9 cellular contexts compared by ENCODE assay signal in the genomic region with DNA sequence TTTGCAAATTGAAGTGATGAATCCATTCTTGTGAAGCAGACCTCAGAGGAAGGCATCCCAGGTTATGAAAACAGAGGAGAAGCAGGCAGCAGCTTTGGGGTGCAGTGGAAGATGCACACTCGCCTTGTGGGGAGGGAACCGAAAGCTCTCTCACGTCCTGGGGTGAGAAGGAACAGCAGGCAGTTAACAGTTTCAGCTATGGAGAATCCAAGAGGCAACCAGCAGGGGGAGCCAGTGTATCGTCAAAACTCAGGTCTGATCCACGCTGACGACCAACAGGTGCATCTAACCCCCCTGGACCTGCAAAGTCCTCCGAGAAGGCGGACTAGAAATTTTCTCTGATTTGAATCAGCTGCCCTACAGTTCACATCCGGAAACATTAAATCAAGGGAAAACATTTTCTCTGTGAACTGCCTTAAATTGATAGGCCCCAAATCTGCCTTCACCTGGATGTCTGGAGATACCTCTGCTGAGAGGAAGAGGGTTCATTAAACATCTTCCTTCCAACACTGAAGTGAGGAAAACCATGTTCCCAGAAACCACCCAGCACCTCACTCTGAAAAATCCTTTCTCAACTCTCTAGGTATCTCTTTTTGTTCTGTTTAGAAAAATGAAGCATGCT.
DNase-seq lines count a peak whose midpoint lies in the region; ATAC-seq, FAIRE-seq and TF ChIP-seq lines count a peak whose summit lies in the region.
"Had no signal": no experiment of that assay in that cellular context is flagged by ENCODE, and none has a peak within 500 bp of the region (broad histone marks: within the 10 kb centered on the region; RNA-seq: fewer than 3 reads in every experiment).

No MANE protein-coding gene starts in this region.

- ATAC-seq in GM21526 (IDR thresholded peaks at IDR 0.05; ENCODE audit: low FRiP score, unreplicated experiment) (peak; percentile 93), Panc1 (peak; percentile 85), pancreas (peak; percentile 60 to 95 (median 88))

- H3K4me3 ChIP-seq in Panc1 (ENCODE audit: low read depth in 2 of 2, low read length in 2 of 2) (no peak overlapping the region), pancreas (no peak overlapping the region), vagina (no peak overlapping the region)

- no TSS peak for BruUV-seq in Panc1 (replicated peaks; lab: Mats Ljungman, UMichigan)

- TF ChIP-seq POLR2A in vagina (IDR thresholded peaks at IDR 0.05): no peak

- H3K27ac Mint-ChIP-seq in activated T-helper 2 cell treated with anti-CD3 and anti-CD28 coated beads, Interferon-gamma antibody, Interleukin-2, Interleukin-4, amounts not matched to agents 10 μg/mL and 5 μg/mL and 100 μg/mL, durations not matched to agents 14 hours and 24 hours and 36 hours: no peak overlapping the region

- intact Hi-C loops in Panc1 (cut with micrococcal nuclease; ENCODE audit: unreplicated experiment): loop anchor here (2.0 kb wide), 1 partner anchor 114 kb away; no protein-coding TSS in a partner anchor
- intact Hi-C loops in activated T-helper 2 cell treated with anti-CD3 and anti-CD28 coated beads, Interferon-gamma antibody, Interleukin-2, Interleukin-4, amounts not matched to agents 10 μg/mL and 5 μg/mL and 100 μg/mL, durations not matched to agents 14 hours and 24 hours and 36 hours (cut with micrococcal nuclease): loop anchor here (1.0 kb wide), 2 partner anchors 50 to 115 kb away; no protein-coding TSS in a partner anchor
- intact Hi-C loops in pancreas (cut with DNase I): loop anchor here in 2 of 3 donors (5.0 to 10.0 kb wide), 2 partner anchors 116 to 119 kb away; no protein-coding TSS in a partner anchor
- intact Hi-C loops in vagina (cut with DNase I): no loop called here

- CTCF ChIA-PET in Panc1 (lab: Charles Lee): interaction anchor here (0.6 kb wide), 1 partner anchor 120 kb away, joined by 8 read pairs; no protein-coding TSS in a partner anchor

- H3K4me1 Mint-ChIP-seq in activated T-helper 2 cell treated with anti-CD3 and anti-CD28 coated beads, Interferon-gamma antibody, Interleukin-2, Interleukin-4, amounts not matched to agents 10 μg/mL and 5 μg/mL and 100 μg/mL, durations not matched to agents 14 hours and 24 hours and 36 hours (ENCODE audit: low read depth): peaks cover 7% of the 10 kb centered on the region

- H3K36me3 ChIP-seq in Panc1 (ENCODE audit: control insufficient read depth, insufficient read depth, low read length) (no peaks in the 10 kb centered on the region), pancreas (no peaks in the 10 kb centered on the region), vagina (no peaks in the 10 kb centered on the region)

- TF ChIP-seq CTCF in Panc1 (IDR thresholded peaks at IDR 0.05) (peak; percentile 79), pancreas (IDR thresholded peaks at IDR 0.05) (peak; percentile 35 to 69 (median 48)), vagina (IDR thresholded peaks at IDR 0.05) (peak; percentile 26 to 52 (median 44))

- POLR2A ChIA-PET in Panc1 (lab: Charles Lee): no interaction called here

- H3K4me1 ChIP-seq in Panc1 (ENCODE audit: control insufficient read depth, insufficient read depth, low read length): no peaks in the 10 kb centered on the region
- H3K4me1 ChIP-seq in pancreas: no peaks in the 10 kb centered on the region
- no peaks in the 10 kb centered on the region for H3K4me1 ChIP-seq in vagina

- peak; percentile 33 for FAIRE-seq in HTR-8/SVneo (lab: Jason Lieb, UNC)
- FAIRE-seq in frontal cortex (lab: Jason Lieb, UNC): no peak
- FAIRE-seq in pancreas (lab: Jason Lieb, UNC): no peak

- H3K27ac ChIP-seq in Panc1 (ENCODE audit: low read length): no peak overlapping the region
- no peak overlapping the region for H3K27ac ChIP-seq in pancreas
- H3K27ac ChIP-seq in vagina: no peak overlapping the region

- H3K9me3 Mint-ChIP-seq in activated T-helper 2 cell treated with anti-CD3 and anti-CD28 coated beads, Interferon-gamma antibody, Interleukin-2, Interleukin-4, amounts not matched to agents 10 μg/mL and 5 μg/mL and 100 μg/mL, durations not matched to agents 14 hours and 24 hours and 36 hours: no peaks in the 10 kb centered on the region
- H3K9me3 Mint-ChIP-seq: central memory CD8-positive, alpha-beta T cell had no signal

- no peaks in the 10 kb centered on the region for H3K36me3 Mint-ChIP-seq in activated T-helper 2 cell treated with anti-CD3 and anti-CD28 coated beads, Interferon-gamma antibody, Interleukin-2, Interleukin-4, amounts not matched to agents 10 μg/mL and 5 μg/mL and 100 μg/mL, durations not matched to agents 14 hours and 24 hours and 36 hours (ENCODE audit: low read depth)

- H3K27me3 ChIP-seq in Panc1 (ENCODE audit: control insufficient read depth, insufficient read depth, low read length): no peaks in the 10 kb centered on the region; the same call in 1 of the 2 replicates
- H3K27me3 ChIP-seq in pancreas: peaks cover 0 to 6% (median 0%) of the 10 kb centered on the region in 4 donors
- H3K27me3 ChIP-seq in vagina: no peaks in the 10 kb centered on the region

- in situ Hi-C loops in Panc1 (cut with HindIII; ENCODE audit: low pct_unique_long_range_greater_than_20kb, low sequenced_read_pairs): no loop called here

- peak; percentile 71 for DNase-seq in Daoy (ENCODE audit: low read depth)
- DNase-seq in HTR-8/SVneo (ENCODE audit: insufficient read length, low spot score): peak; percentile 68
- DNase-seq in Panc1 (ENCODE audit: low read depth, low spot score): peak; percentile 20
- DNase-seq in activated T-helper 2 cell treated with anti-CD3 and anti-CD28 coated beads, Interferon-gamma antibody, Interleukin-2, Interleukin-4, amounts not matched to agents 10 μg/mL and 5 μg/mL and 100 μg/mL, durations not matched to agents 14 hours and 24 hours and 36 hours (ENCODE audit: low spot score): peak; percentile 56
- DNase-seq in frontal cortex (ENCODE audit: low spot score in 2 of 2): peak; percentile 48 to 76
- peak; percentile 45 to 84 (median 68) for DNase-seq in pancreas
- no peak for DNase-seq in vagina (ENCODE audit: extremely low spot score in 2 of 2)

- no peaks in the 10 kb centered on the region for H3K9me3 ChIP-seq in Panc1 (ENCODE audit: control insufficient read depth, insufficient read depth, low read depth, low read length)
- no peaks in the 10 kb centered on the region for H3K9me3 ChIP-seq in pancreas
- no peaks in the 10 kb centered on the region for H3K9me3 ChIP-seq in vagina

- WGBS in pancreas, 2 donors: 7 to 9% methylated on average over 9 of the region's 9 CpGs

- peaks cover 24% of the 10 kb centered on the region for H3K27me3 Mint-ChIP-seq in activated T-helper 2 cell treated with anti-CD3 and anti-CD28 coated beads, Interferon-gamma antibody, Interleukin-2, Interleukin-4, amounts not matched to agents 10 μg/mL and 5 μg/mL and 100 μg/mL, durations not matched to agents 14 hours and 24 hours and 36 hours (ENCODE audit: low read depth)

- no peak overlapping the region for H3K4me3 Mint-ChIP-seq in activated T-helper 2 cell treated with anti-CD3 and anti-CD28 coated beads, Interferon-gamma antibody, Interleukin-2, Interleukin-4, amounts not matched to agents 10 μg/mL and 5 μg/mL and 100 μg/mL, durations not matched to agents 14 hours and 24 hours and 36 hours (ENCODE audit: low read depth)
- H3K4me3 Mint-ChIP-seq: central memory CD8-positive, alpha-beta T cell had no signal

Comparison
In these comparisons a context has a peak if more than half of its experiments do, and no peak if none do; other contexts are left out.
1. DNase-seq: peak in Daoy (single experiment), HTR-8/SVneo (single experiment), Panc1 (single experiment), activated T-helper 2 cell treated with anti-CD3 and anti-CD28 coated beads, Interferon-gamma antibody, Interleukin-2, Interleukin-4, amounts not matched to agents 10 μg/mL and 5 μg/mL and 100 μg/mL, durations not matched to agents 14 hours and 24 hours and 36 hours (single experiment), frontal cortex (2 of 2) and pancreas (6 of 6); none in vagina (0 of 2).
2. Peak in every context shown above with its lines, with median percentiles within 50 percentile points of each other: ATAC-seq and CTCF ChIP-seq.